Comparison of ENCODE assay signal across 18 cellular contexts in genomic region chr15:70272565-70273355, GRCh38.
"Had no signal": no experiment of that assay in that cellular context is flagged by ENCODE, and none has a peak within 500 bp of the region (broad histone marks: within the 10 kb centered on the region; RNA-seq: fewer than 3 reads in every experiment).

No MANE protein-coding gene starts in this region.

- DNase-seq: activated CD4-positive, alpha-beta T cell treated with anti-CD3 and anti-CD28 coated beads, Interleukin-2, amount 10 ng/mL, durations not matched to agents 7 days and 5 days; activated naive CD4-positive, alpha-beta T cell treated with anti-CD3 and anti-CD28 coated beads, Interleukin-2, amount 10 ng/mL, durations not matched to agents 7 days and 5 days; activated T-cell treated with anti-CD3 and anti-CD28 coated beads for 4 hours; body of pancreas; effector memory CD8-positive, alpha-beta T cell; erythroblast; kidney glomerular epithelial cell; naive B cell; occipital lobe; psoas muscle; stimulated activated CD4-positive, alpha-beta T cell treated with anti-CD3 and anti-CD28 coated beads, Interleukin-12 subunit alpha, Interleukin-12 subunit beta, amount 100 ng/mL, for 4 hours; stimulated activated naive CD8-positive, alpha-beta T cell treated with anti-CD3 and anti-CD28 coated beads, Interleukin-15, amount 100 ng/mL, for 72 hours; T-helper 17 cell; testis had no signal

- H3K4me3 Mint-ChIP-seq: activated CD4-positive, alpha-beta T cell treated with anti-CD3 and anti-CD28 coated beads, Interleukin-2, amount 10 ng/mL, durations not matched to agents 7 days and 5 days; activated naive CD4-positive, alpha-beta T cell treated with anti-CD3 and anti-CD28 coated beads, Interleukin-2, amount 10 ng/mL, durations not matched to agents 7 days and 5 days; activated T-helper 17 cell treated with anti-CD3 and anti-CD28 coated beads, Interleukin-2, amount 50 U/mL, for 72 hours; effector memory CD8-positive, alpha-beta T cell; stimulated activated naive CD8-positive, alpha-beta T cell treated with anti-CD3 and anti-CD28 coated beads, Interleukin-15, amount 100 ng/mL, for 72 hours; T-helper 17 cell; WTC11 had no signal

- H3K4me1 Mint-ChIP-seq: activated T-helper 17 cell treated with anti-CD3 and anti-CD28 coated beads, Interleukin-2, amount 50 U/mL, for 72 hours had no signal

- H3K36me3 ChIP-seq: right lobe of liver had no signal

- H3K4me2 ChIP-seq: hepatocyte had no signal

- H2AFZ ChIP-seq: hepatocyte had no signal

- H3K9me3 ChIP-seq: body of pancreas, psoas muscle, right lobe of liver, testis had no signal

- ATAC-seq: body of pancreas; effector memory CD8-positive, alpha-beta T cell; psoas muscle; right lobe of liver; stimulated activated naive CD8-positive, alpha-beta T cell treated with anti-CD3 and anti-CD28 coated beads, Interleukin-15, amount 100 ng/mL, for 72 hours; T-helper 17 cell; WTC11 had no signal

- H3K27ac ChIP-seq: body of pancreas, hepatocyte, psoas muscle, right lobe of liver, testis had no signal

- H3K4me3 ChIP-seq: body of pancreas, hepatocyte, psoas muscle, right lobe of liver, testis had no signal

- H3K27me3 ChIP-seq: body of pancreas, hepatocyte, right lobe of liver, testis had no signal

- H3K36me3 Mint-ChIP-seq: activated naive CD4-positive, alpha-beta T cell treated with anti-CD3 and anti-CD28 coated beads, Interleukin-2, amount 10 ng/mL, durations not matched to agents 7 days and 5 days; naive B cell; WTC11 had no signal

- H3K79me2 ChIP-seq: hepatocyte had no signal

- H3K27ac Mint-ChIP-seq: activated CD4-positive, alpha-beta T cell treated with anti-CD3 and anti-CD28 coated beads, Interleukin-2, amount 10 ng/mL, durations not matched to agents 7 days and 5 days; activated naive CD4-positive, alpha-beta T cell treated with anti-CD3 and anti-CD28 coated beads, Interleukin-2, amount 10 ng/mL, durations not matched to agents 7 days and 5 days; activated T-helper 17 cell treated with anti-CD3 and anti-CD28 coated beads, Interleukin-2, amount 50 U/mL, for 72 hours; effector memory CD8-positive, alpha-beta T cell; stimulated activated naive CD8-positive, alpha-beta T cell treated with anti-CD3 and anti-CD28 coated beads, Interleukin-15, amount 100 ng/mL, for 72 hours; T-helper 17 cell; WTC11 had no signal

- H3K9me3 Mint-ChIP-seq: activated CD4-positive, alpha-beta T cell treated with anti-CD3 and anti-CD28 coated beads, Interleukin-2, amount 10 ng/mL, durations not matched to agents 7 days and 5 days; activated naive CD4-positive, alpha-beta T cell treated with anti-CD3 and anti-CD28 coated beads, Interleukin-2, amount 10 ng/mL, durations not matched to agents 7 days and 5 days; activated T-helper 17 cell treated with anti-CD3 and anti-CD28 coated beads, Interleukin-2, amount 50 U/mL, for 72 hours; effector memory CD8-positive, alpha-beta T cell; naive B cell; stimulated activated naive CD8-positive, alpha-beta T cell treated with anti-CD3 and anti-CD28 coated beads, Interleukin-15, amount 100 ng/mL, for 72 hours; WTC11 had no signal
